9 cellular contexts compared by ENCODE assay signal in genomic region chrX:21375795-21376069, GRCh38. TPM values are rescaled to one million over a fixed set of nuclear protein-coding genes. Genes with fewer than 3 reads are reported as not detected.
DNase-seq lines count a peak whose midpoint lies in the region; ATAC-seq and TF ChIP-seq lines count a peak whose summit lies in the region.
"Had no signal": no experiment of that assay in that cellular context is flagged by ENCODE, and none has a peak within 500 bp of the region (broad histone marks: within the 10 kb centered on the region; RNA-seq: fewer than 3 reads in every experiment).

No MANE protein-coding gene starts in this region.

- TF ChIP-seq POLR2A in stomach (IDR thresholded peaks at IDR 0.05) (no peak), erythroblast (IDR thresholded peaks at IDR 0.05; ENCODE audit: low read length) (no peak)

- no peak for ATAC-seq in HG02588 (IDR thresholded peaks at IDR 0.05; ENCODE audit: unreplicated experiment)

- no peaks in the 10 kb centered on the region for H3K36me3 ChIP-seq in stomach

- DNase-seq in activated CD4-positive, alpha-beta T cell treated with anti-CD3 and anti-CD28 coated beads, Interleukin-2, amount 10 ng/mL, durations not matched to agents 24 days and 14 days, result peak; percentile 53
- DNase-seq in activated CD4-positive, alpha-beta T cell treated with anti-CD3 and anti-CD28 coated beads for 4 hours, result no peak
- peak; percentile 44 for DNase-seq in NCI-H69 (lab: John Stamatoyannopoulos, UW)
- DNase-seq in endothelial cell (ENCODE audit: low spot score), result peak; percentile 1
- DNase-seq in stomach, result no peak
- DNase-seq in SHP77 treated with DMSO at 0.1 percent for 48 hours (lab: John Stamatoyannopoulos, UW), result no peak
- no peak for DNase-seq in erythroblast (lab: John Stamatoyannopoulos, UW)
- DNase-seq: activated CD4-positive, alpha-beta T cell treated with anti-CD3 and anti-CD28 coated beads for 48 hours had no signal

- intact Hi-C loops in activated CD4-positive, alpha-beta T cell treated with anti-CD3 and anti-CD28 coated beads, Interleukin-2, amount 10 ng/mL, durations not matched to agents 24 days and 14 days (cut with micrococcal nuclease), result loop anchor here (10.0 kb wide), 4 partner anchors 59 to 1111 kb away; partner anchors contain the start of genes MBTPS2 and RPS6KA3
- intact Hi-C loops in stomach (cut with DNase I; ENCODE audit: low total_unique reads), result no loop called here

- 7 to 36% (median 22%) methylated on average over 4 to 5 of the region's 5 CpGs for WGBS in stomach, 5 donors

- no peaks in the 10 kb centered on the region for H3K36me3 Mint-ChIP-seq in activated CD4-positive, alpha-beta T cell treated with anti-CD3 and anti-CD28 coated beads, Interleukin-2, amount 10 ng/mL, durations not matched to agents 24 days and 14 days (ENCODE audit: low read depth)
- no peaks in the 10 kb centered on the region for H3K36me3 Mint-ChIP-seq in endothelial cell (ENCODE audit: low read depth, unreplicated experiment)

- peaks cover 5% of the 10 kb centered on the region for H3K27me3 Mint-ChIP-seq in activated CD4-positive, alpha-beta T cell treated with anti-CD3 and anti-CD28 coated beads, Interleukin-2, amount 10 ng/mL, durations not matched to agents 24 days and 14 days
- H3K27me3 Mint-ChIP-seq in endothelial cell (ENCODE audit: unreplicated experiment), result peaks cover 3% of the 10 kb centered on the region

- no peak overlapping the region for H3K27ac Mint-ChIP-seq in activated CD4-positive, alpha-beta T cell treated with anti-CD3 and anti-CD28 coated beads, Interleukin-2, amount 10 ng/mL, durations not matched to agents 24 days and 14 days
- H3K27ac Mint-ChIP-seq in endothelial cell (ENCODE audit: unreplicated experiment), result no peak overlapping the region

- peaks cover 13% of the 10 kb centered on the region for H3K4me1 Mint-ChIP-seq in activated CD4-positive, alpha-beta T cell treated with anti-CD3 and anti-CD28 coated beads, Interleukin-2, amount 10 ng/mL, durations not matched to agents 24 days and 14 days
- no peaks in the 10 kb centered on the region for H3K4me1 Mint-ChIP-seq in endothelial cell (ENCODE audit: unreplicated experiment)

- peaks cover 0 to 18% (median 12%) of the 10 kb centered on the region in 4 donors for H3K4me1 ChIP-seq in stomach

- TF ChIP-seq CTCF in endothelial cell (IDR thresholded peaks at IDR 0.05; ENCODE audit: unreplicated experiment) (no peak), stomach (IDR thresholded peaks at IDR 0.05) (no peak)

- no peak for TF ChIP-seq EP300 in stomach (IDR thresholded peaks at IDR 0.05)

- H3K9me3 ChIP-seq in stomach, result no peaks in the 10 kb centered on the region

- H3K4me3 ChIP-seq in stomach, result peak overlapping the region; percentile 53 to 63 (median 56)

- H3K27me3 ChIP-seq in stomach, result peaks cover 0 to 29% (median 25%) of the 10 kb centered on the region in 3 donors

- H3K27ac ChIP-seq in stomach, result no peak overlapping the region

- no peaks in the 10 kb centered on the region for H3K9me3 Mint-ChIP-seq in activated CD4-positive, alpha-beta T cell treated with anti-CD3 and anti-CD28 coated beads, Interleukin-2, amount 10 ng/mL, durations not matched to agents 24 days and 14 days
- no peaks in the 10 kb centered on the region for H3K9me3 Mint-ChIP-seq in endothelial cell (ENCODE audit: unreplicated experiment)

- peak overlapping the region; percentile 94 for H3K4me3 Mint-ChIP-seq in activated CD4-positive, alpha-beta T cell treated with anti-CD3 and anti-CD28 coated beads, Interleukin-2, amount 10 ng/mL, durations not matched to agents 24 days and 14 days
- peak overlapping the region; percentile 79 for H3K4me3 Mint-ChIP-seq in endothelial cell (ENCODE audit: unreplicated experiment)

RNA-seq across cellular contexts. Expression of gene CNKSR2, which starts 1.5 kb away (rescaled TPM):
- total RNA-seq in activated CD4-positive, alpha-beta T cell treated with anti-CD3 and anti-CD28 coated beads, Interleukin-2, amount 10 ng/mL, durations not matched to agents 24 days and 14 days, result 7.1 and 10.2 TPM in 2 replicates
- 1.1 TPM for total RNA-seq in endothelial cell (ENCODE audit: unreplicated experiment)
- total RNA-seq in stomach, result 10 to 100 TPM in 2 of 5 donors, 1 to 10 TPM in 2, under 1 TPM in 1; 0.58 to 33.8 (median 9.4) TPM
- polyA plus RNA-seq in stomach, result 1 to 10 TPM in 2 of 3 donors, under 1 TPM in 1; 0.65 to 1.7 (median 1.1) TPM

Comparison
In these comparisons a context has a peak if more than half of its experiments do, and no peak if none do; other contexts are left out.
1. DNase-seq: peak in activated CD4-positive, alpha-beta T cell treated with anti-CD3 and anti-CD28 coated beads, Interleukin-2, amount 10 ng/mL, durations not matched to agents 24 days and 14 days (single experiment), NCI-H69 (single experiment) and endothelial cell (single experiment); none in activated CD4-positive, alpha-beta T cell treated with anti-CD3 and anti-CD28 coated beads for 4 hours (0 of 2), stomach (single experiment), SHP77 treated with DMSO at 0.1 percent for 48 hours (single experiment) and erythroblast (0 of 2).